Comparison of ENCODE assay signal across 31 cellular contexts in genomic region chrX:49108641-49109040, GRCh38.
"Had no signal": no experiment of that assay in that cellular context is flagged by ENCODE, and none has a peak within 500 bp of the region (broad histone marks: within the 10 kb centered on the region; RNA-seq: fewer than 3 reads in every experiment).

No MANE protein-coding gene starts in this region.

- H3K4me1 ChIP-seq: adrenal gland, body of pancreas, breast epithelium had no signal

- H3K9me3 ChIP-seq: adrenal gland, body of pancreas, breast epithelium had no signal

- H3K36me3 ChIP-seq: brain microvascular endothelial cell, breast epithelium had no signal

- H3K27ac ChIP-seq: body of pancreas, brain microvascular endothelial cell, breast epithelium, VCaP had no signal

- H3K4me3 ChIP-seq: adrenal gland, body of pancreas, breast epithelium had no signal

- DNase-seq: activated B cell treated with CpG ODN at 0.5 μM for 24 hours; activated CD4-positive, alpha-beta memory T cell treated with anti-CD3 and anti-CD28 coated beads for 36 hours; activated CD4-positive, alpha-beta T cell treated with anti-CD3 and anti-CD28 coated beads for 4 hours; activated CD4-positive, alpha-beta T cell treated with anti-CD3 and anti-CD28 coated beads, Interleukin-2, amount 10 ng/mL, durations not matched to agents 24 days and 14 days; activated CD4-positive, alpha-beta T cell treated with anti-CD3 and anti-CD28 coated beads, Interleukin-2, amount 50 U/mL, for 1 hour; activated CD4-positive, alpha-beta T cell treated with anti-CD3 and anti-CD28 coated beads, Interleukin-2, amount 50 U/mL, for 4 hours; activated CD4-positive, CD25-positive, alpha-beta regulatory T cell treated with anti-CD3 and anti-CD28 coated beads, Interleukin-2, amount 50 U/mL, for 72 hours; activated CD8-positive, alpha-beta memory T cell treated with anti-CD3 and anti-CD28 coated beads, Interleukin-2, amount 50 U/mL, for 4 hours; activated CD8-positive, alpha-beta T cell treated with anti-CD3 and anti-CD28 coated beads for 36 hours; activated effector memory CD4-positive, alpha-beta T cell treated with anti-CD3 and anti-CD28 coated beads, Interleukin-2, amount 50 U/mL, for 16 hours; activated gamma-delta T cell treated with Interleukin-2 at 50 U/mL for 16 hours; activated naive CD4-positive, alpha-beta T cell; activated naive CD4-positive, alpha-beta T cell treated with anti-CD3 and anti-CD28 coated beads for 36 hours; activated naive CD4-positive, alpha-beta T cell treated with anti-CD3 and anti-CD28 coated beads, Interleukin-2, amount 50 U/mL, for 16 hours; activated naive CD8-positive, alpha-beta T cell treated with anti-CD3 and anti-CD28 coated beads for 36 hours; activated T-cell treated with anti-CD3 and anti-CD28 coated beads for 4 hours; activated T-cell treated with anti-CD3 and anti-CD28 coated beads, Interleukin-2, amount 50 U/mL, for 1 hour; activated T-cell treated with anti-CD3 and anti-CD28 coated beads, Interleukin-2, amount 50 U/mL, for 4 hours; activated T-cell treated with anti-CD3 and anti-CD28 coated beads, Interleukin-2, amount 50 U/mL, for 72 hours; amniotic stem cell; aorta; body of pancreas; brain microvascular endothelial cell; central memory CD4-positive, alpha-beta T cell; SW 1271; T-helper 1 cell; T-helper 2 cell; T-helper 9 cell had no signal
